ENCODE assay signal across 21 cellular contexts in genomic region chr1:11340248-11340632, GRCh38.
A peak's percentile ranks its signal among the peaks of the same experiment; 100 is the strongest.
DNase-seq lines count a peak whose midpoint lies in the region; ATAC-seq and TF ChIP-seq lines count a peak whose summit lies in the region.
"Had no signal": no experiment of that assay in that cellular context is flagged by ENCODE, and none has a peak within 500 bp of the region (broad histone marks: within the 10 kb centered on the region; RNA-seq: fewer than 3 reads in every experiment).

No MANE protein-coding gene starts in this region.

- H3K79me2 ChIP-seq in GM23338 (replicated peaks; ENCODE audit: insufficient read depth) (no peaks in the 10 kb centered on the region), mesendoderm (ENCODE audit: control insufficient read depth, insufficient read depth, low read length) (no peaks in the 10 kb centered on the region)

- H3K23ac ChIP-seq in mesendoderm (ENCODE audit: low read length): no peak overlapping the region

- H3K36me3 ChIP-seq in GM23338 (ENCODE audit: insufficient read depth) (no peaks in the 10 kb centered on the region), mesendoderm (ENCODE audit: control insufficient read depth, insufficient read depth, low read length) (no peaks in the 10 kb centered on the region), psoas muscle (ENCODE audit: insufficient read depth in 1 of 2, low read depth in 1 of 2) (no peaks in the 10 kb centered on the region), vagina (no peaks in the 10 kb centered on the region)
- H3K36me3 ChIP-seq: heart left ventricle, ovary, transverse colon had no signal

- no peak for ATAC-seq in GM23338
- peak in 2 of 4 donors; percentile 18 to 26 for ATAC-seq in psoas muscle
- ATAC-seq: CD8-positive, alpha-beta T cell; heart left ventricle; left cardiac atrium had no signal

- peaks cover 37% of the 10 kb centered on the region for H3K4me1 ChIP-seq in GM23338 (ENCODE audit: insufficient read depth)
- H3K4me1 ChIP-seq in mesendoderm (ENCODE audit: control insufficient read depth, low read depth, low read length): no peaks in the 10 kb centered on the region
- peaks cover 20% of the 10 kb centered on the region for H3K4me1 ChIP-seq in psoas muscle
- peaks cover 23% of the 10 kb centered on the region for H3K4me1 ChIP-seq in vagina
- H3K4me1 ChIP-seq: heart left ventricle had no signal

- DNase-seq in GM23338 (ENCODE audit: low spot score) (no peak), RWPE1 (ENCODE audit: low spot score) (no peak), mesendoderm (no peak), psoas muscle (no peak), vagina (ENCODE audit: extremely low spot score in 2 of 2) (no peak), AML-193 (lab: John Stamatoyannopoulos, UW) (no peak), AG20443 (ENCODE audit: low spot score) (no peak)
- DNase-seq: activated CD4-positive, alpha-beta T cell treated with anti-CD3 and anti-CD28 coated beads, Interleukin-2, amount 10 ng/mL, durations not matched to agents 7 days and 5 days; activated naive CD4-positive, alpha-beta T cell treated with anti-CD3 and anti-CD28 coated beads for 36 hours; activated T-cell treated with anti-CD3 and anti-CD28 coated beads, Interleukin-2, amount 50 U/mL, for 48 hours; amniotic stem cell; CD8-positive, alpha-beta T cell; effector CD8-positive, alpha-beta T cell; heart left ventricle; KBM-7; left cardiac atrium; mesenchymal stem cell; ovary; SHP77 treated with DMSO at 0.1 percent for 48 hours; stimulated activated CD4-positive, alpha-beta T cell treated with anti-CD3 and anti-CD28 coated beads, Interleukin-2, amount 100 ng/mL, for 24 hours had no signal

- H3K9me3 ChIP-seq in psoas muscle: no peaks in the 10 kb centered on the region
- no peaks in the 10 kb centered on the region for H3K9me3 ChIP-seq in vagina
- H3K9me3 ChIP-seq: heart left ventricle, ovary, transverse colon had no signal

- peak overlapping the region; percentile 12 for H3K9ac ChIP-seq in mesendoderm (ENCODE audit: low read length)

- no peak overlapping the region for H3K18ac ChIP-seq in mesendoderm (ENCODE audit: low read length)

- no peak overlapping the region for H2AK5ac ChIP-seq in mesendoderm (ENCODE audit: low read length)

- no peak overlapping the region for H3K4me3 Mint-ChIP-seq in GM23338
- H3K4me3 Mint-ChIP-seq: activated CD4-positive, alpha-beta T cell treated with anti-CD3 and anti-CD28 coated beads, Interleukin-2, amount 10 ng/mL, durations not matched to agents 7 days and 5 days; activated naive CD4-positive, alpha-beta T cell treated with anti-CD3 and anti-CD28 coated beads for 36 hours; CD8-positive, alpha-beta T cell had no signal

- TF ChIP-seq POLR2A in vagina (IDR thresholded peaks at IDR 0.05): no peak

- POLR2A ChIA-PET in RWPE1 (lab: Yijun Ruan, JAX; ENCODE audit: low non-redundant PET): no interaction called here

- H3K4me2 ChIP-seq in GM23338 (no peak overlapping the region), mesendoderm (ENCODE audit: low read length) (no peak overlapping the region)

- no peaks in the 10 kb centered on the region for H3K79me1 ChIP-seq in mesendoderm (ENCODE audit: low read length)

- intact Hi-C loops in psoas muscle (cut with DNase I): no loop called here
- intact Hi-C loops in vagina (cut with DNase I): no loop called here

- no peak overlapping the region for H3K56ac ChIP-seq in mesendoderm (ENCODE audit: low read length)

- H3K4ac ChIP-seq in mesendoderm (ENCODE audit: low read depth, low read length): no peak overlapping the region

- CTCF ChIA-PET in RWPE1 (lab: Yijun Ruan, JAX): no interaction called here

- H4K8ac ChIP-seq in mesendoderm (ENCODE audit: low read depth, low read length): no peak overlapping the region

- H3K27me3 ChIP-seq in GM23338 (ENCODE audit: insufficient read depth) (no peaks in the 10 kb centered on the region), mesendoderm (ENCODE audit: insufficient read depth, low read length, poor library complexity) (no peaks in the 10 kb centered on the region), psoas muscle (ENCODE audit: insufficient read depth in 3 of 3, low read length in 2 of 3) (no peaks in the 10 kb centered on the region), vagina (no peaks in the 10 kb centered on the region)
- H3K27me3 ChIP-seq: ovary had no signal

- H4K20me1 ChIP-seq in GM23338 (replicated peaks; ENCODE audit: insufficient read depth): no peaks in the 10 kb centered on the region

- H3F3A ChIP-seq in GM23338 (replicated peaks; ENCODE audit: low read depth): peaks cover 11% of the 10 kb centered on the region

- no peak overlapping the region; the same call in 1 of the 2 replicates for H3K27ac Mint-ChIP-seq in GM23338
- H3K27ac Mint-ChIP-seq: activated CD4-positive, alpha-beta T cell treated with anti-CD3 and anti-CD28 coated beads, Interleukin-2, amount 10 ng/mL, durations not matched to agents 7 days and 5 days; activated naive CD4-positive, alpha-beta T cell treated with anti-CD3 and anti-CD28 coated beads for 36 hours; CD8-positive, alpha-beta T cell had no signal

- TF ChIP-seq CTCF in GM23338 (conservative IDR thresholded peaks at IDR 0.05; ENCODE audit: low read depth in 2 of 2): no peak
- TF ChIP-seq CTCF in RWPE1 (conservative IDR thresholded peaks at IDR 0.05; ENCODE audit: low read depth): no peak
- TF ChIP-seq CTCF in psoas muscle (IDR thresholded peaks at IDR 0.05): no peak
- TF ChIP-seq CTCF in vagina (IDR thresholded peaks at IDR 0.05): no peak

- no peak overlapping the region for H2BK120ac ChIP-seq in mesendoderm (ENCODE audit: low read depth, low read length)

- H3K9me2 ChIP-seq in GM23338 (ENCODE audit: insufficient read depth): no peaks in the 10 kb centered on the region

- no peak overlapping the region for H4K5ac ChIP-seq in mesendoderm (ENCODE audit: low read length)

- no peak overlapping the region for H3K27ac ChIP-seq in GM23338 (ENCODE audit: low read depth)
- peak overlapping the region; percentile 60 for H3K27ac ChIP-seq in RWPE1
- no peak overlapping the region for H3K27ac ChIP-seq in mesendoderm (ENCODE audit: low read depth, low read length)
- H3K27ac ChIP-seq in psoas muscle: peak overlapping the region; percentile 74
- H3K27ac ChIP-seq in vagina: no peak overlapping the region
- H3K27ac ChIP-seq: heart left ventricle, ovary, transverse colon had no signal

- peak overlapping the region; percentile 94 for H2AFZ ChIP-seq in GM23338

- no peak overlapping the region for H2BK15ac ChIP-seq in mesendoderm (replicated peaks; ENCODE audit: low read depth)

- no peaks in the 10 kb centered on the region; the same call in 2 of the 3 replicates for H3K9me3 Mint-ChIP-seq in GM23338
- H3K9me3 Mint-ChIP-seq: activated CD4-positive, alpha-beta T cell treated with anti-CD3 and anti-CD28 coated beads, Interleukin-2, amount 10 ng/mL, durations not matched to agents 7 days and 5 days; activated naive CD4-positive, alpha-beta T cell treated with anti-CD3 and anti-CD28 coated beads for 36 hours; CD8-positive, alpha-beta T cell had no signal

- H3K27me3 Mint-ChIP-seq in GM23338 (ENCODE audit: insufficient read depth, low read depth, poor library complexity): peaks cover 16% of the 10 kb centered on the region

- H3K4me3 ChIP-seq in GM23338 (no peak overlapping the region), mesendoderm (ENCODE audit: low read length) (no peak overlapping the region), psoas muscle (peak overlapping the region; percentile 53), vagina (no peak overlapping the region)
- H3K4me3 ChIP-seq: heart left ventricle, ovary, transverse colon had no signal

- H3K4me1 Mint-ChIP-seq in GM23338: peaks cover 53% of the 10 kb centered on the region

- no peak overlapping the region for H2BK5ac ChIP-seq in mesendoderm (ENCODE audit: low read length)

- no CpG with 5 or more reads among the region's 4 CpGs for WGBS in mesendoderm (ENCODE audit: extremely low coverage, insufficient coverage, low lambda C conversion rate)
- 10 to 16% (median 13%) methylated on average over 4 of the region's 4 CpGs for WGBS in psoas muscle, 3 donors

- H3K36me3 Mint-ChIP-seq in GM23338 (ENCODE audit: low read depth): no peaks in the 10 kb centered on the region
- H3K36me3 Mint-ChIP-seq: CD8-positive, alpha-beta T cell had no signal

TF ChIP-seq in GM23338, 12 proteins besides CTCF, POLR2A, EP300 and RAD21 (continues in another document):
- no peak for TF ChIP-seq STAT1 (IDR thresholded peaks at IDR 0.05; ENCODE audit: unreplicated experiment)
- TF ChIP-seq, protein P1, sequence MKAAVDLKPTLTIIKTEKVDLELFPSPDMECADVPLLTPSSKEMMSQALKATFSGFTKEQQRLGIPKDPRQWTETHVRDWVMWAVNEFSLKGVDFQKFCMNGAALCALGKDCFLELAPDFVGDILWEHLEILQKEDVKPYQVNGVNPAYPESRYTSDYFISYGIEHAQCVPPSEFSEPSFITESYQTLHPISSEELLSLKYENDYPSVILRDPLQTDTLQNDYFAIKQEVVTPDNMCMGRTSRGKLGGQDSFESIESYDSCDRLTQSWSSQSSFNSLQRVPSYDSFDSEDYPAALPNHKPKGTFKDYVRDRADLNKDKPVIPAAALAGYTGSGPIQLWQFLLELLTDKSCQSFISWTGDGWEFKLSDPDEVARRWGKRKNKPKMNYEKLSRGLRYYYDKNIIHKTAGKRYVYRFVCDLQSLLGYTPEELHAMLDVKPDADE (IDR thresholded peaks at IDR 0.05): no peak
- TF ChIP-seq ZNF331 (CRISPR knock-in tag; IDR thresholded peaks at IDR 0.05; ENCODE audit: low read depth): no peak

Comparison
In these comparisons a context has a peak if more than half of its experiments do, and no peak if none do; other contexts are left out.
1. H3K27ac ChIP-seq: peak in RWPE1 (single experiment) and psoas muscle (single experiment); none in GM23338 (single experiment), mesendoderm (single experiment) and vagina (single experiment).